ENCODE assay signal across 11 cellular contexts in genomic region chr2:185502351-185502750, GRCh38.
"Had no signal": no experiment of that assay in that cellular context is flagged by ENCODE, and none has a peak within 500 bp of the region (broad histone marks: within the 10 kb centered on the region; RNA-seq: fewer than 3 reads in every experiment).

No MANE protein-coding gene starts in this region.

- ATAC-seq: gastroesophageal sphincter; left colon; sciatic nerve; stimulated activated naive CD8-positive, alpha-beta T cell treated with anti-CD3 and anti-CD28 coated beads, Interleukin-15, amount 100 ng/mL, for 72 hours had no signal

- H3K4me3 ChIP-seq: gastroesophageal sphincter, neural progenitor cell, testis, upper lobe of left lung had no signal

- H3K27ac ChIP-seq: gastroesophageal sphincter, neural progenitor cell, testis, upper lobe of left lung had no signal

- H3K9me3 ChIP-seq: testis had no signal

- H3K27me3 ChIP-seq: gastroesophageal sphincter, neural progenitor cell, testis, upper lobe of left lung had no signal

- DNase-seq: activated naive CD4-positive, alpha-beta T cell treated with anti-CD3 and anti-CD28 coated beads, Interleukin-2, amount 10 ng/mL, durations not matched to agents 7 days and 5 days; erythroblast; left colon; mammary epithelial cell; naive B cell; stimulated activated naive CD8-positive, alpha-beta T cell treated with anti-CD3 and anti-CD28 coated beads, Interleukin-15, amount 100 ng/mL, for 72 hours; testis; upper lobe of left lung had no signal

- H3K36me3 ChIP-seq: gastroesophageal sphincter, upper lobe of left lung had no signal
